ENCODE assay signal across 8 cellular contexts in the genomic region with DNA sequence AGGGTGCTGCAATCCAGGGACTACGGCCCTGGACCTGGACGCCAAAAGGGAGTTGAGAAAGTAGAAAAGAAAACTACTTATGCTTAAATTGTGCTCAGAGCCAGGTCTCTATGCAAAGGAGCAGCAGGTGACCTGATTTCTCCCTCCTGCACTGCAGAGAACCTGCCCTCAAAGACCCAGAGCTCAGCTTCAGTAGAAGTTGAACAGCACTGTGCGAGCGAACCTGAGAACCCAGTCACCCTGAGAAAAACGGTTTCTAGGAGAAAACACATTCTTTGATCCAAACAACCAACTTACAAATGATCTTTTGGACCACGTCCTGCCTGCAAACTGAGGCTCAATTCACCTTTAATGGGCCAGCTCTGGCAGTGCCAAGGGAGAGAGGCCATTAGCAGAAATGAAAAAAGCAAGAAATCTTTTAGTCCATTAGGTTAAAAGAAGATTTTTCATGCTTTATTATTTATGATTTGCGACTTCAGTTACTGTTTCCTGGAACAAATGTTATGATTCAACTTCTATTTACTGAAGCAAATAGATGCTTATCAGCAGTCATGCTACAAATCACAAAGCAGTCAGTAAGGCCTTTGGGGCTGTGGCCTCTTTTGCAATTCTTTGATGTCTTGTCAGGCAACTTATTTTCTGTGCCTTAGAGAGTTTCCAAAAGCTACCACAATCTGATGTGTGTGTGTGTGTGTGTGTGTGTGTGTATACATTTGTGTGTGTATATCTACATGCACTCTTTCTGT.
DNase-seq lines count a peak whose midpoint lies in the region; ATAC-seq and TF ChIP-seq lines count a peak whose summit lies in the region.

No MANE protein-coding gene starts in this region.

- H4K20me1 ChIP-seq in OCI-LY7 (ENCODE audit: insufficient read depth, low read length), result no peaks in the 10 kb centered on the region

- H3K4me3 ChIP-seq in CD8-positive, alpha-beta T cell (ENCODE audit: low read depth, low read length), result peak overlapping the region; percentile 42
- H3K4me3 ChIP-seq in OCI-LY7 (ENCODE audit: low read depth, low read length, poor library complexity, severe bottlenecking) (peak overlapping the region; percentile 41), lower leg skin (ENCODE audit: low read depth, poor library complexity, severe bottlenecking) (no peak overlapping the region), uterus (no peak overlapping the region)

- ATAC-seq in CD8-positive, alpha-beta T cell, result peak; percentile 48
- ATAC-seq in HG02642 (IDR thresholded peaks at IDR 0.05; ENCODE audit: poor library complexity, unreplicated experiment), result no peak

- H3K27me3 ChIP-seq in CD8-positive, alpha-beta T cell (ENCODE audit: insufficient read depth, low read length), result no peaks in the 10 kb centered on the region
- no peaks in the 10 kb centered on the region for H3K27me3 ChIP-seq in uterus

- WGBS in lower leg skin, 2 donors, result 44 to 51% methylated on average over 7 of the region's 7 CpGs

- TSS peak; percentile 67 for BruUV-seq in OCI-LY7 (replicated peaks; lab: Mats Ljungman, UMichigan)

- no peaks in the 10 kb centered on the region for H3K9me2 ChIP-seq in OCI-LY7 (ENCODE audit: insufficient read depth, low read length)

- no peaks in the 10 kb centered on the region for H3K79me2 ChIP-seq in OCI-LY7 (ENCODE audit: insufficient read depth, low read depth, low read length)

- no peaks in the 10 kb centered on the region for H3K9me3 Mint-ChIP-seq in CD8-positive, alpha-beta T cell
- no peaks in the 10 kb centered on the region for H3K9me3 Mint-ChIP-seq in activated naive CD8-positive, alpha-beta T cell (ENCODE audit: low read depth)

- peak overlapping the region; percentile 99 for H3K27ac Mint-ChIP-seq in CD8-positive, alpha-beta T cell
- peak overlapping the region; percentile 97 for H3K27ac Mint-ChIP-seq in activated naive CD8-positive, alpha-beta T cell

- POLR2A ChIA-PET in CD8-positive, alpha-beta T cell (lab: Charles Lee), result interaction anchor here (0.7 to 3.4 kb wide), 13 partner anchors 9 to 77 kb away, joined by 3 to 43 read pairs (median 5); no protein-coding TSS in a partner anchor
- POLR2A ChIA-PET in OCI-LY7 (lab: Charles Lee), result interaction anchor here (0.8 to 4.9 kb wide), 17 partner anchors 12 to 531 kb away, joined by 3 to 44 read pairs (median 5); no protein-coding TSS in a partner anchor

- TF ChIP-seq CTCF in CD8-positive, alpha-beta T cell (IDR thresholded peaks at IDR 0.05), result no peak
- TF ChIP-seq CTCF in OCI-LY7 (conservative IDR thresholded peaks at IDR 0.05; ENCODE audit: low read length) (no peak), lower leg skin (IDR thresholded peaks at IDR 0.05) (no peak), uterus (IDR thresholded peaks at IDR 0.05) (no peak)

- TF ChIP-seq POLR2A in lower leg skin (IDR thresholded peaks at IDR 0.05) (no peak), uterus (IDR thresholded peaks at IDR 0.05) (no peak)

- peak overlapping the region; percentile 82 for H3K27ac ChIP-seq in CD8-positive, alpha-beta T cell (ENCODE audit: low read depth, low read length)
- H3K27ac ChIP-seq in OCI-LY7 (ENCODE audit: low read depth, low read length, poor library complexity, severe bottlenecking) (peak overlapping the region; percentile 95), uterus (peak overlapping the region; percentile 71 to 73)

- H3K27me3 Mint-ChIP-seq in CD8-positive, alpha-beta T cell (ENCODE audit: low read depth), result no peaks in the 10 kb centered on the region
- H3K27me3 Mint-ChIP-seq in activated naive CD8-positive, alpha-beta T cell, result no peaks in the 10 kb centered on the region

- DNase-seq in CD8-positive, alpha-beta T cell, result peak in 6 of 7 experiments; percentile 30 to 80 (median 56)
- DNase-seq in OCI-LY7 (ENCODE audit: low spot score) (peak; percentile 61), lower leg skin (ENCODE audit: low spot score in 2 of 2) (peak; percentile 37 to 75), uterus (peak; percentile 36 to 56), NCI-H1694 treated with DMSO at 0.1 percent for 48 hours (lab: John Stamatoyannopoulos, UW) (no peak), SKM-1 treated with dmso at 0.1 percent for 144 hours (lab: John Stamatoyannopoulos, UW; ENCODE audit: unreplicated experiment) (no peak)

- no peaks in the 10 kb centered on the region for H3K36me3 Mint-ChIP-seq in CD8-positive, alpha-beta T cell
- H3K36me3 Mint-ChIP-seq in activated naive CD8-positive, alpha-beta T cell, result no peaks in the 10 kb centered on the region

- H3K36me3 ChIP-seq in CD8-positive, alpha-beta T cell (ENCODE audit: insufficient read depth, low read length), result no peaks in the 10 kb centered on the region
- H3K36me3 ChIP-seq in OCI-LY7 (ENCODE audit: insufficient read depth, low read length) (peaks cover 9% of the 10 kb centered on the region), uterus (no peaks in the 10 kb centered on the region)

- CTCF ChIA-PET in CD8-positive, alpha-beta T cell (lab: Charles Lee), result interaction anchor here (1.2 to 2.2 kb wide), 4 partner anchors 9 to 116 kb away, joined by 3 to 8 read pairs (median 5); no protein-coding TSS in a partner anchor
- CTCF ChIA-PET in OCI-LY7 (lab: Charles Lee; ENCODE audit: unreplicated experiment), result interaction anchor here (0.5 kb wide), 1 partner anchor 13 kb away, joined by 3 read pairs; no protein-coding TSS in a partner anchor

- peak overlapping the region; percentile 76 for H3K4me3 Mint-ChIP-seq in CD8-positive, alpha-beta T cell
- peak overlapping the region; percentile 80 for H3K4me3 Mint-ChIP-seq in activated naive CD8-positive, alpha-beta T cell

- H3K9me3 ChIP-seq in CD8-positive, alpha-beta T cell (ENCODE audit: low read length), result no peaks in the 10 kb centered on the region
- peaks cover 8% of the 10 kb centered on the region; the same call in 1 of the 2 replicates for H3K9me3 ChIP-seq in OCI-LY7 (ENCODE audit: low read length)
- no peaks in the 10 kb centered on the region for H3K9me3 ChIP-seq in uterus

- H3K4me1 ChIP-seq in CD8-positive, alpha-beta T cell (ENCODE audit: insufficient read depth, low read length), result peaks cover 34% of the 10 kb centered on the region
- peaks cover 89% of the 10 kb centered on the region for H3K4me1 ChIP-seq in OCI-LY7 (ENCODE audit: insufficient read depth, low read length, poor library complexity, severe bottlenecking)
- peaks cover 6 to 8% of the 10 kb centered on the region in 2 donors for H3K4me1 ChIP-seq in uterus

- H2AFZ ChIP-seq in OCI-LY7 (ENCODE audit: low read length), result peak overlapping the region; percentile 52; the same call in 1 of the 2 replicates

- peaks cover 35% of the 10 kb centered on the region for H3K4me1 Mint-ChIP-seq in CD8-positive, alpha-beta T cell (ENCODE audit: low read depth)
- H3K4me1 Mint-ChIP-seq in activated naive CD8-positive, alpha-beta T cell (ENCODE audit: low read depth), result peaks cover 37% of the 10 kb centered on the region

- intact Hi-C loops in CD8-positive, alpha-beta T cell (cut with DNase I, micrococcal nuclease), result loop anchor here in 1 of 2 experiments (1.0 kb wide), 1 partner anchor 9 kb away; no protein-coding TSS in a partner anchor
- intact Hi-C loops in OCI-LY7 (cut with micrococcal nuclease; ENCODE audit: unreplicated experiment), result loop anchor here (5.0 kb wide), 1 partner anchor 197 kb away; no protein-coding TSS in a partner anchor
- intact Hi-C loops in lower leg skin (cut with DNase I; ENCODE audit: low total_unique reads), result no loop called here
- intact Hi-C loops in uterus (cut with DNase I; ENCODE audit: low total_unique reads), result no loop called here

- H3K4me2 ChIP-seq in OCI-LY7 (ENCODE audit: low read length), result peak overlapping the region; percentile 70

Comparison
In these comparisons a context has a peak if more than half of its experiments do, and no peak if none do; other contexts are left out.
1. DNase-seq: peak in CD8-positive, alpha-beta T cell (6 of 7), OCI-LY7 (single experiment), lower leg skin (2 of 2) and uterus (2 of 2); none in NCI-H1694 treated with DMSO at 0.1 percent for 48 hours (single experiment) and SKM-1 treated with dmso at 0.1 percent for 144 hours (single experiment).
2. H3K4me3 ChIP-seq: peak in CD8-positive, alpha-beta T cell (single experiment) and OCI-LY7 (single experiment); none in lower leg skin (single experiment) and uterus (0 of 2).
3. Peak in every context shown above with its lines, with median percentiles within 50 percentile points of each other: H3K27ac ChIP-seq.